ENCODE assay signal across 28 cellular contexts in genomic region chr1:231939118-231939517, GRCh38.
"Had no signal": no experiment of that assay in that cellular context is flagged by ENCODE, and none has a peak within 500 bp of the region (broad histone marks: within the 10 kb centered on the region; RNA-seq: fewer than 3 reads in every experiment).

No MANE protein-coding gene starts in this region.

- H3K27ac ChIP-seq: colonic mucosa, coronary artery, dorsolateral prefrontal cortex, epithelial cell of prostate, esophagus muscularis mucosa, esophagus squamous epithelium, foreskin keratinocyte, gastrocnemius medialis, heart left ventricle, heart right ventricle had no signal

- DNase-seq: colonic mucosa; cortex of kidney; dermis blood vessel endothelial cell; dorsolateral prefrontal cortex; effector CD4-positive, alpha-beta T cell; effector CD8-positive, alpha-beta T cell; effector memory CD4-positive, alpha-beta T cell; effector memory CD8-positive, alpha-beta T cell; endodermal cell; erythroblast; esophagus squamous epithelium; foreskin fibroblast; foreskin keratinocyte; foreskin melanocyte; gastrocnemius medialis; glutamatergic neuron; head of caudate nucleus; heart left ventricle; heart right ventricle had no signal

- ATAC-seq: effector memory CD8-positive, alpha-beta T cell; esophagus mucosa; foreskin keratinocyte; gastrocnemius medialis; heart left ventricle; heart right ventricle had no signal

- FAIRE-seq: colon, endometrium, endothelial cell of umbilical vein, frontal cortex had no signal

- H3K36me3 ChIP-seq: colonic mucosa, esophagus muscularis mucosa, esophagus squamous epithelium, gastrocnemius medialis, gastroesophageal sphincter, heart left ventricle had no signal

- H3K9me3 ChIP-seq: colonic mucosa, esophagus muscularis mucosa, esophagus squamous epithelium, gastrocnemius medialis, gastroesophageal sphincter, heart left ventricle, heart right ventricle had no signal

- H3K27me3 ChIP-seq: colonic mucosa, esophagus muscularis mucosa, esophagus squamous epithelium, gastrocnemius medialis, heart left ventricle, heart right ventricle had no signal

- H3K4me1 ChIP-seq: colonic mucosa, foreskin keratinocyte had no signal

- H3K4me3 ChIP-seq: colonic mucosa, coronary artery, dorsolateral prefrontal cortex, esophagus muscularis mucosa, esophagus squamous epithelium, gastrocnemius medialis, gastroesophageal sphincter, heart left ventricle, heart right ventricle had no signal
